ENCODE assay signal across 28 cellular contexts in the genomic region with DNA sequence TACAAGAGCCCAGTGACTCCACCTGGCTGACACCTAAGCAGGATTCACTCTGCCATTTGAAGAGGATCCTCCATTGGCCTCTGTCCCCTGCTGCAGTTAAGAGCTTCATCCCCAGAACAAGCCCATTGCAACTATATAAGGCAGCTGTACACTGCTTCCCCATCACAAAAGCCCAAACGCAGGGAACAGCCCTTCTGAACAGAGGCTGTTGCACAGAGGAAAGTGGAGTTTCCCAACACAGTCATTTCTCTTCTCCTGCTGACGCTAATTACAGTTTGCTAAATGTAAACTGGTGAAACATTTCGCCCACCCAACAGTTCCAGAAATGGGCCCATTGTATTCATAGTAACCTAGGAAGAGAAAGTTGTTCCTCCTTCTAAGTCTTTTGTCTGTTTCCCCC.
"Had no signal": no experiment of that assay in that cellular context is flagged by ENCODE, and none has a peak within 500 bp of the region (broad histone marks: within the 10 kb centered on the region; RNA-seq: fewer than 3 reads in every experiment).

No MANE protein-coding gene starts in this region.

- H3K4me3 ChIP-seq: pancreas, prostate gland, right atrium auricular region, right lobe of liver, sigmoid colon, suprapubic skin, testis, tibial artery, transverse colon, upper lobe of right lung, uterus had no signal

- H3K4me1 ChIP-seq: pancreas, prostate gland, right atrium auricular region, right lobe of liver, sigmoid colon, suprapubic skin, testis, tibial artery, transverse colon, upper lobe of right lung, uterus had no signal

- ATAC-seq: naive thymus-derived CD8-positive, alpha-beta T cell; natural killer cell treated with Interleukin-12 subunit alpha and Interleukin-12 subunit beta and Interleukin-15 and Interleukin-18, amount 100 ng/mL, for 72 hours; pancreas; right lobe of liver; stimulated activated effector memory CD8-positive, alpha-beta T cell treated with anti-CD3 and anti-CD28 coated beads, Interleukin-12 subunit alpha, Interleukin-12 subunit beta, amount 100 ng/mL, for 72 hours; stimulated activated naive CD8-positive, alpha-beta T cell treated with anti-CD3 and anti-CD28 coated beads, Interleukin-15, amount 100 ng/mL, for 72 hours; stimulated activated naive CD8-positive, alpha-beta T cell treated with anti-CD3 and anti-CD28 coated beads, Interleukin-15, Interleukin-2, amounts not matched to agents 100 U/mL and 50 U/mL, for 24 hours; upper lobe of right lung had no signal

- FAIRE-seq: pancreas, small intestine had no signal

- H3K27me3 ChIP-seq: neutrophil, pancreas, right atrium auricular region, right lobe of liver, sigmoid colon, suprapubic skin, testis, tibial artery, transverse colon, upper lobe of right lung, uterus had no signal

- H3K27ac ChIP-seq: neutrophil, pancreas, prostate gland, right atrium auricular region, right lobe of liver, sigmoid colon, suprapubic skin, testis, tibial artery, transverse colon, upper lobe of right lung, uterus had no signal

- H3K9me3 ChIP-seq: neutrophil, pancreas, prostate gland, right atrium auricular region, right lobe of liver, sigmoid colon, suprapubic skin, testis, tibial artery, transverse colon, upper lobe of right lung, uterus had no signal

- H3K36me3 ChIP-seq: neutrophil, pancreas, prostate gland, right atrium auricular region, right lobe of liver, sigmoid colon, suprapubic skin, tibial artery, transverse colon, upper lobe of right lung, uterus had no signal

- DNase-seq: naive B cell; naive thymus-derived CD8-positive, alpha-beta T cell; nephron progenitor cell; nucleus accumbens; pancreas; retina; right lobe of liver; sigmoid colon; small intestine; stimulated activated CD4-positive, alpha-beta T cell treated with anti-CD3 and anti-CD28 coated beads, Interleukin-15, amount 100 ng/mL, for 24 hours; stimulated activated CD4-positive, alpha-beta T cell treated with anti-CD3 and anti-CD28 coated beads, Interleukin-2, amount 100 ng/mL, for 24 hours; stimulated activated CD4-positive, alpha-beta T cell treated with anti-CD3 and anti-CD28 coated beads, Interleukin-2, amount 100 ng/mL, for 48 hours; stimulated activated CD4-positive, alpha-beta T cell treated with anti-CD3 and anti-CD28 coated beads, Interleukin-4, amount 100 ng/mL, for 24 hours; stimulated activated naive CD4-positive, alpha-beta T cell; stimulated activated naive CD8-positive, alpha-beta T cell treated with anti-CD3 and anti-CD28 coated beads, Interleukin-15, amount 100 ng/mL, for 72 hours; stimulated activated naive CD8-positive, alpha-beta T cell treated with anti-CD3 and anti-CD28 coated beads, Interleukin-15, Interleukin-2, amounts not matched to agents 100 U/mL and 50 U/mL, for 24 hours; substantia nigra; testis; tibial artery; transverse colon; upper lobe of right lung; uterus had no signal
